ENCODE assay signal across 25 cellular contexts in genomic region chr3:159739166-159739565, GRCh38.
DNase-seq lines count a peak whose midpoint lies in the region; ATAC-seq, FAIRE-seq and TF ChIP-seq lines count a peak whose summit lies in the region.
"Had no signal": no experiment of that assay in that cellular context is flagged by ENCODE, and none has a peak within 500 bp of the region (broad histone marks: within the 10 kb centered on the region; RNA-seq: fewer than 3 reads in every experiment).

No MANE protein-coding gene starts in this region.

- H3K27ac ChIP-seq in A549: no peak overlapping the region
- H3K27ac ChIP-seq in keratinocyte (ENCODE audit: control insufficient read depth, insufficient read depth, low read length): no peak overlapping the region
- no peak overlapping the region for H3K27ac ChIP-seq in right lobe of liver
- no peak overlapping the region for H3K27ac ChIP-seq in heart right ventricle
- H3K27ac ChIP-seq: BLaER1 treated with 17β-estradiol and CSF1 and Interleukin-3, amounts not matched to agents 10 nM and 100 nM; C4-2B had no signal

- no peak overlapping the region for H3K9ac ChIP-seq in keratinocyte (ENCODE audit: control insufficient read depth, extremely low read depth, insufficient read depth, low read length)
- H3K9ac ChIP-seq: BLaER1 treated with 17β-estradiol and CSF1 and Interleukin-3, amounts not matched to agents 10 nM and 100 nM had no signal

- H3K27me3 ChIP-seq in Caco-2 (replicated peaks; ENCODE audit: control insufficient read depth, insufficient read depth, low read length) (no peaks in the 10 kb centered on the region), keratinocyte (ENCODE audit: control insufficient read depth, extremely low read depth, insufficient read depth, low read length) (no peaks in the 10 kb centered on the region), right lobe of liver (no peaks in the 10 kb centered on the region), heart right ventricle (no peaks in the 10 kb centered on the region)
- H3K27me3 ChIP-seq: BLaER1 treated with 17β-estradiol and CSF1 and Interleukin-3, amounts not matched to agents 10 nM and 100 nM had no signal

- POLR2A ChIA-PET in A549 (lab: Yijun Ruan, JAX): no interaction called here
- POLR2A ChIA-PET in Caco-2 (lab: Charles Lee): no interaction called here

- CTCF ChIA-PET in A549 (lab: Yijun Ruan, JAX) (interaction anchor here (0.8 kb wide), 1 partner anchor 87 kb away, joined by 3 read pairs; no protein-coding TSS in a partner anchor), Caco-2 (lab: Charles Lee) (interaction anchor here (0.6 kb wide), 1 partner anchor 100 kb away, joined by 3 read pairs; the partner anchor contains the start of gene SCHIP1)

- no peaks in the 10 kb centered on the region for H3K9me1 ChIP-seq in keratinocyte (ENCODE audit: control insufficient read depth, extremely low read depth, insufficient read depth, low read length)

- no peaks in the 10 kb centered on the region for H3K79me2 ChIP-seq in keratinocyte (ENCODE audit: control insufficient read depth, insufficient read depth, low read length)

- 80% methylated on average over 1 of the region's 1 CpG for WGBS in A549 (ENCODE audit: missing lambda C conversion rate)
- 20% methylated on average over 1 of the region's 1 CpG for WGBS in right lobe of liver (ENCODE audit: insufficient coverage, low coverage, low lambda C conversion rate, missing lambda C conversion rate)
- WGBS in heart right ventricle, 2 donors: 91 to 98% methylated on average over 1 of the region's 1 CpG

- H3K27me3 Mint-ChIP-seq in Caco-2 (ENCODE audit: insufficient read depth, unreplicated experiment): no peaks in the 10 kb centered on the region

- peak overlapping the region; percentile 0 for H3K27ac Mint-ChIP-seq in Caco-2 (ENCODE audit: unreplicated experiment)
- H3K27ac Mint-ChIP-seq: B cell; CD4-positive, alpha-beta T cell; CD8-positive, alpha-beta T cell had no signal

- TF ChIP-seq RAD21 in A549 (conservative IDR thresholded peaks at IDR 0.05 in 1 of 2, IDR thresholded peaks at IDR 0.05 in 1 of 2): no peak

- no peak overlapping the region for H3K4me3 Mint-ChIP-seq in Caco-2 (ENCODE audit: unreplicated experiment)
- H3K4me3 Mint-ChIP-seq: B cell; CD4-positive, alpha-beta T cell; CD8-positive, alpha-beta T cell had no signal

- no peak overlapping the region for H2AFZ ChIP-seq in keratinocyte (ENCODE audit: control insufficient read depth, low read length)

- H3K9me3 Mint-ChIP-seq in Caco-2 (ENCODE audit: unreplicated experiment): no peaks in the 10 kb centered on the region
- H3K9me3 Mint-ChIP-seq: CD4-positive, alpha-beta T cell; CD8-positive, alpha-beta T cell had no signal

- H3K36me3 Mint-ChIP-seq in Caco-2 (ENCODE audit: insufficient read depth, unreplicated experiment): peaks cover 25% of the 10 kb centered on the region
- H3K36me3 Mint-ChIP-seq: CD8-positive, alpha-beta T cell had no signal

- no peak overlapping the region for H3K4me3 ChIP-seq in A549
- H3K4me3 ChIP-seq in Caco-2 (ENCODE audit: low read depth, low read length): no peak overlapping the region
- no peak overlapping the region for H3K4me3 ChIP-seq in keratinocyte (ENCODE audit: control insufficient read depth in 2 of 3, extremely low read depth in 1 of 3, insufficient read depth in 2 of 3, low read depth in 1 of 3, low read length in 3 of 3)
- H3K4me3 ChIP-seq in right lobe of liver: no peak overlapping the region
- no peak overlapping the region for H3K4me3 ChIP-seq in heart right ventricle
- H3K4me3 ChIP-seq: BLaER1 treated with 17β-estradiol and CSF1 and Interleukin-3, amounts not matched to agents 10 nM and 100 nM; GM12878 had no signal

- TF ChIP-seq CTCF in A549 (IDR thresholded peaks at IDR 0.05) (no peak), Caco-2 (IDR thresholded peaks at IDR 0.05; ENCODE audit: insufficient read depth in 1 of 2, low read depth in 1 of 2, low read length in 1 of 2, severe bottlenecking in 1 of 2, unreplicated experiment in 1 of 2) (no peak), keratinocyte (optimal IDR thresholded peaks at IDR 0.05 in 1 of 3, IDR thresholded peaks at IDR 0.05 in 1 of 3, conservative IDR thresholded peaks at IDR 0.05 in 1 of 3; ENCODE audit: extremely low read depth in 1 of 3, insufficient read depth in 2 of 3, low read length in 3 of 3) (no peak), right lobe of liver (IDR thresholded peaks at IDR 0.05) (no peak), heart right ventricle (IDR thresholded peaks at IDR 0.05) (no peak)

- dilution Hi-C loops in keratinocyte (cut with MboI; ENCODE audit: extremely low pct_ligation_motif_present, low sequenced_read_pairs): no loop called here

- no peak for TF ChIP-seq POLR2A in A549 (IDR thresholded peaks at IDR 0.05; ENCODE audit: low read length)
- no peak for TF ChIP-seq POLR2A in right lobe of liver (IDR thresholded peaks at IDR 0.05)

- H3K4me1 ChIP-seq in A549 (peaks cover 33% of the 10 kb centered on the region), Caco-2 (peaks cover 56% of the 10 kb centered on the region), keratinocyte (ENCODE audit: control insufficient read depth, extremely low read depth, insufficient read depth, low read length) (no peaks in the 10 kb centered on the region), right lobe of liver (peaks cover 0 to 9% (median 2%) of the 10 kb centered on the region in 4 donors), heart right ventricle (peaks cover 0 to 5% (median 0%) of the 10 kb centered on the region in 9 donors)
- H3K4me1 ChIP-seq: BLaER1 treated with 17β-estradiol and CSF1 and Interleukin-3, amounts not matched to agents 10 nM and 100 nM had no signal

- no peak for TF ChIP-seq EP300 in A549 (IDR thresholded peaks at IDR 0.05)

- H3K36me3 ChIP-seq in Caco-2 (ENCODE audit: control insufficient read depth, insufficient read depth, low read length) (no peaks in the 10 kb centered on the region; the same call in 1 of the 2 replicates), keratinocyte (ENCODE audit: control insufficient read depth in 2 of 2, extremely low read depth in 1 of 2, insufficient read depth in 2 of 2, low read length in 2 of 2) (no peaks in the 10 kb centered on the region), right lobe of liver (no peaks in the 10 kb centered on the region), heart right ventricle (no peaks in the 10 kb centered on the region)
- H3K36me3 ChIP-seq: BLaER1 treated with 17β-estradiol and CSF1 and Interleukin-3, amounts not matched to agents 10 nM and 100 nM had no signal

- H3K9me3 ChIP-seq in A549: no peaks in the 10 kb centered on the region
- no peaks in the 10 kb centered on the region for H3K9me3 ChIP-seq in Caco-2
- no peaks in the 10 kb centered on the region for H3K9me3 ChIP-seq in keratinocyte (ENCODE audit: control insufficient read depth, low read depth, low read length)
- no peaks in the 10 kb centered on the region for H3K9me3 ChIP-seq in right lobe of liver
- H3K9me3 ChIP-seq in heart right ventricle: no peaks in the 10 kb centered on the region
- H3K9me3 ChIP-seq: BLaER1 treated with 17β-estradiol and CSF1 and Interleukin-3, amounts not matched to agents 10 nM and 100 nM had no signal

- no peaks in the 10 kb centered on the region for H4K20me1 ChIP-seq in keratinocyte (ENCODE audit: control insufficient read depth, extremely low read depth, insufficient read depth, low read length)
- H4K20me1 ChIP-seq: BLaER1 treated with 17β-estradiol and CSF1 and Interleukin-3, amounts not matched to agents 10 nM and 100 nM had no signal

- H3K4me2 ChIP-seq in A549 (peak overlapping the region; percentile 5; the same call in 1 of the 3 replicates), keratinocyte (ENCODE audit: control insufficient read depth, extremely low read depth, insufficient read depth, low read depth, low read length) (no peak overlapping the region)
- H3K4me2 ChIP-seq: BLaER1 treated with 17β-estradiol and CSF1 and Interleukin-3, amounts not matched to agents 10 nM and 100 nM had no signal

- FAIRE-seq in A549 (lab: Jason Lieb, UNC): no peak
- FAIRE-seq in keratinocyte (lab: Jason Lieb, UNC): peak; percentile 52
- FAIRE-seq: A204.1, GM12878, GM12892, GM18507 had no signal

- no TSS peak for BruUV-seq in Caco-2 (replicated peaks; lab: Mats Ljungman, UMichigan)

- peaks cover 40% of the 10 kb centered on the region for H3K4me1 Mint-ChIP-seq in Caco-2 (ENCODE audit: low read depth, unreplicated experiment)
- H3K4me1 Mint-ChIP-seq: B cell had no signal

- intact Hi-C loops in Caco-2 (cut with micrococcal nuclease; ENCODE audit: unreplicated experiment): loop anchor here (10.0 kb wide), 1 partner anchor 274 kb away; no protein-coding TSS in a partner anchor
- intact Hi-C loops in right lobe of liver (cut with DNase I): no loop called here
- intact Hi-C loops in heart right ventricle (cut with DNase I): loop anchor here in 4 of 10 donors (10.0 kb wide), 3 partner anchors 64 to 124 kb away; no protein-coding TSS in a partner anchor

- DNase-seq in A549 (ENCODE audit: low read depth in 1 of 2, low spot score in 1 of 2): no peak
- DNase-seq in Caco-2: no peak
- DNase-seq in keratinocyte (ENCODE audit: low read depth, low spot score): no peak
- DNase-seq in right lobe of liver: no peak
- no peak for DNase-seq in RKO (ENCODE audit: low spot score)
- DNase-seq in stimulated activated CD4-positive, alpha-beta T cell treated with anti-CD3 and anti-CD28 coated beads, Interleukin-15, amount 100 ng/mL, for 24 hours: no peak
- no peak for DNase-seq in heart right ventricle
- DNase-seq: 8988T; AML-193; CD4-positive, alpha-beta T cell; CD8-positive, alpha-beta T cell; DMS 273 treated with DMSO at 0.1 percent for 48 hours; DMS153; DMS79; DND-41; EL; GDM1 had no signal

- ATAC-seq in A549 (no peak), right lobe of liver (peak; percentile 67 to 82 (median 73)), GM19351 (IDR thresholded peaks at IDR 0.05; ENCODE audit: unreplicated experiment) (no peak), heart right ventricle (no peak)
- ATAC-seq: CD8-positive, alpha-beta T cell; GM12878 had no signal

TF ChIP-seq in A549, 52 proteins besides CTCF, POLR2A, EP300 and RAD21 (continues in another document):
- TF ChIP-seq TFCP2L1 (CRISPR knock-in tag; IDR thresholded peaks at IDR 0.05) (no peak), KDM1A (IDR thresholded peaks at IDR 0.05; ENCODE audit: low read depth) (no peak)

Comparison
In these comparisons a context has a peak if more than half of its experiments do, and no peak if none do; other contexts are left out.
1. ATAC-seq: peak in right lobe of liver (4 of 4); none in A549 (0 of 2), GM19351 (single experiment) and heart right ventricle (0 of 8).